In the genomic region with DNA sequence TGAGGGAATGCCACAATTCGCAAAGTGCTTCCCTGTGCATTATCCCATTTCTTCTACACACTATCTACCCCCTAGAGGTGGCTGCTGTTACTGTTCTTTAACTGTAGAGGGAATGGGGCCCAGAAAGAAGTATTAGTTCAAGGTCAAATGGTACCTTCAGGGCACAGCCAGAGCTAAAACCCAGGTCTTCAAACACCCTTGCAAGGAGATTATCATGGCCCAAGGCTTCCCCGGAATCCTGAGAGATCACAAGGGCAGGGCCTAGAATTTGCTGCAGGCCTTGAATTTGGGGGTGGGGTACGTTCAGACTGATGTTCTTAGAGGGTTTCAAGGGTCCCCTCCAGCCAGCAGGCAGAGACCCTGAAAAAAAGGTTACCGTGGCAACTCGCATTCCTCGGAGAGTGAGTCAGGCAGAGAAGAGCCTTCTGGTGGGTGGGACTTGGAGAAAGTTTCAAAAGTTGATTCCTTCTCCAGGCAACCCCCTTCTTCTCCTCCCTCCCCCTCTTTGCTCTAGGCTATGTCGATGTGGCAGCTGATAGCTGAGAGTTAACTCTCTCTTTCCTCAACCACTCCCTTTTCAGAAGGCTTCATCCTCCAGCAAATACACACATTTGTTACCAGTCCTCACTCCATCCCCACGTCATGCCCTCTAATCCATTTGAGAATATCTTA, we compare ENCODE assay signal across 8 cellular contexts. TPM values are rescaled to one million over a fixed set of nuclear protein-coding genes. Genes with fewer than 3 reads are reported as not detected.
A peak's percentile ranks its signal among the peaks of the same experiment; 100 is the strongest.
DNase-seq lines count a peak whose midpoint lies in the region; ATAC-seq and TF ChIP-seq lines count a peak whose summit lies in the region.

No MANE protein-coding gene starts in this region.

- TF ChIP-seq EP300 in ovary (IDR thresholded peaks at IDR 0.05): no peak

- H3K9me3 Mint-ChIP-seq in activated CD4-positive, alpha-beta T cell treated with anti-CD3 and anti-CD28 coated beads for 36 hours (ENCODE audit: low read depth): no peaks in the 10 kb centered on the region

- no peaks in the 10 kb centered on the region for H3K36me3 Mint-ChIP-seq in activated CD4-positive, alpha-beta T cell treated with anti-CD3 and anti-CD28 coated beads for 36 hours (ENCODE audit: low read depth)

- no peak overlapping the region for H3K4me3 Mint-ChIP-seq in activated CD4-positive, alpha-beta T cell treated with anti-CD3 and anti-CD28 coated beads for 36 hours

- TF ChIP-seq POLR2A in ovary (IDR thresholded peaks at IDR 0.05): no peak

- TF ChIP-seq CTCF in fibroblast of villous mesenchyme (IDR thresholded peaks at IDR 0.05; ENCODE audit: insufficient read depth, low read depth, low read length) (peak; percentile 54), ovary (IDR thresholded peaks at IDR 0.05) (peak in 1 of 3 donors; percentile 21)

- peaks cover 32% of the 10 kb centered on the region for H3K27me3 Mint-ChIP-seq in activated CD4-positive, alpha-beta T cell treated with anti-CD3 and anti-CD28 coated beads for 36 hours

- POLR2A ChIA-PET in activated CD4-positive, alpha-beta T cell treated with anti-CD3 and anti-CD28 coated beads for 36 hours (lab: Charles Lee): no interaction called here

- peaks cover 23% of the 10 kb centered on the region for H3K4me1 ChIP-seq in ovary (ENCODE audit: insufficient read depth)

- H3K27ac ChIP-seq in ovary: peak overlapping the region; percentile 72 to 80

- 1 to 6% (median 3%) methylated on average over 8 of the region's 8 CpGs for WGBS in ovary, 3 donors

- CTCF ChIA-PET in activated CD4-positive, alpha-beta T cell treated with anti-CD3 and anti-CD28 coated beads for 36 hours (lab: Charles Lee): interaction anchor here (0.6 to 1.5 kb wide), 6 partner anchors 12 to 58 kb away, joined by 3 to 4 read pairs (median 3); no protein-coding TSS in a partner anchor

- H3K9me3 ChIP-seq in ovary: no peaks in the 10 kb centered on the region

- peaks cover 13% of the 10 kb centered on the region for H3K4me1 Mint-ChIP-seq in activated CD4-positive, alpha-beta T cell treated with anti-CD3 and anti-CD28 coated beads for 36 hours

- in situ Hi-C loops in G401 (cut with HindIII; ENCODE audit: low sequenced_read_pairs): no loop called here

- H3K27me3 ChIP-seq in ovary: no peaks in the 10 kb centered on the region

- H3K36me3 ChIP-seq in ovary: no peaks in the 10 kb centered on the region

- H3K4me3 ChIP-seq in fibroblast of villous mesenchyme (ENCODE audit: low read depth, low read length): peak overlapping the region; percentile 84
- peak overlapping the region; percentile 52 for H3K4me3 ChIP-seq in ovary

- DNase-seq in G401 (ENCODE audit: low spot score) (peak; percentile 30), RPMI7951 (ENCODE audit: low read depth) (peak; percentile 98), fibroblast of villous mesenchyme (ENCODE audit: low read depth) (peak; percentile 99), ovary (peak; percentile 67 to 80 (median 74)), NOMO-1 treated with DMSO at 0.1 percent for 48 hours (lab: John Stamatoyannopoulos, UW; ENCODE audit: unreplicated experiment) (no peak)
- DNase-seq in activated CD4-positive, alpha-beta T cell treated with anti-CD3 and anti-CD28 coated beads, Interleukin-2, amount 50 U/mL, for 1 hour: no peak
- DNase-seq in activated CD4-positive, alpha-beta T cell treated with anti-CD3 and anti-CD28 coated beads for 36 hours: no peak

- H3K27ac Mint-ChIP-seq in activated CD4-positive, alpha-beta T cell treated with anti-CD3 and anti-CD28 coated beads for 36 hours: no peak overlapping the region

- intact Hi-C loops in ovary (cut with DNase I): no loop called here
- intact Hi-C loops in activated CD4-positive, alpha-beta T cell treated with anti-CD3 and anti-CD28 coated beads for 36 hours (cut with DNase I, micrococcal nuclease): no loop called here

- no peak for ATAC-seq in HG02840 (IDR thresholded peaks at IDR 0.05; ENCODE audit: low FRiP score, unreplicated experiment)
- no peak for ATAC-seq in activated CD4-positive, alpha-beta T cell treated with anti-CD3 and anti-CD28 coated beads for 36 hours

RNA-seq across cellular contexts. Expression of gene SPARC, which starts 1.9 kb away (rescaled TPM):
- 194 and 247 TPM in 2 replicates for total RNA-seq in G401 (2014; rRNA removed; shearing (Covaris generic))
- 2,339 and 3,437 TPM in 2 replicates for total RNA-seq in RPMI7951 (2014; rRNA removed; shearing (Covaris generic))
- total RNA-seq in fibroblast of villous mesenchyme (1,969 and 2,230 TPM in 2 replicates), ovary (1,000 to 10,000 TPM in 1 of 7 donors, 100 to 1,000 TPM in 6; 220 to 1,059 (median 717) TPM)
- polyA plus RNA-seq in ovary: 1,000 to 10,000 TPM in 1 of 2 donors, 100 to 1,000 TPM in 1; 924 to 2,564 TPM
- total RNA-seq in activated CD4-positive, alpha-beta T cell treated with anti-CD3 and anti-CD28 coated beads for 36 hours: under 1 TPM; 0.30 to 0.67 TPM

Comparison
In these comparisons a context has a peak if more than half of its experiments do, and no peak if none do; other contexts are left out.
1. DNase-seq: peak in G401 (single experiment), RPMI7951 (single experiment), fibroblast of villous mesenchyme (single experiment) and ovary (5 of 5); none in activated CD4-positive, alpha-beta T cell treated with anti-CD3 and anti-CD28 coated beads, Interleukin-2, amount 50 U/mL, for 1 hour (single experiment), NOMO-1 treated with DMSO at 0.1 percent for 48 hours (single experiment) and activated CD4-positive, alpha-beta T cell treated with anti-CD3 and anti-CD28 coated beads for 36 hours (single experiment).
2. RNA of gene SPARC, which starts 1.9 kb away (total RNA-seq): 2,339 to 3,437 TPM in RPMI7951, 1,969 to 2,230 TPM in fibroblast of villous mesenchyme, 220 to 1,059 TPM in ovary and 194 to 247 TPM in G401; 0.30 to 0.67 TPM in activated CD4-positive, alpha-beta T cell treated with anti-CD3 and anti-CD28 coated beads for 36 hours; every median in the first group is over 100 times any median in the second.